Comparison of ENCODE assay signal across 8 cellular contexts in the genomic region with DNA sequence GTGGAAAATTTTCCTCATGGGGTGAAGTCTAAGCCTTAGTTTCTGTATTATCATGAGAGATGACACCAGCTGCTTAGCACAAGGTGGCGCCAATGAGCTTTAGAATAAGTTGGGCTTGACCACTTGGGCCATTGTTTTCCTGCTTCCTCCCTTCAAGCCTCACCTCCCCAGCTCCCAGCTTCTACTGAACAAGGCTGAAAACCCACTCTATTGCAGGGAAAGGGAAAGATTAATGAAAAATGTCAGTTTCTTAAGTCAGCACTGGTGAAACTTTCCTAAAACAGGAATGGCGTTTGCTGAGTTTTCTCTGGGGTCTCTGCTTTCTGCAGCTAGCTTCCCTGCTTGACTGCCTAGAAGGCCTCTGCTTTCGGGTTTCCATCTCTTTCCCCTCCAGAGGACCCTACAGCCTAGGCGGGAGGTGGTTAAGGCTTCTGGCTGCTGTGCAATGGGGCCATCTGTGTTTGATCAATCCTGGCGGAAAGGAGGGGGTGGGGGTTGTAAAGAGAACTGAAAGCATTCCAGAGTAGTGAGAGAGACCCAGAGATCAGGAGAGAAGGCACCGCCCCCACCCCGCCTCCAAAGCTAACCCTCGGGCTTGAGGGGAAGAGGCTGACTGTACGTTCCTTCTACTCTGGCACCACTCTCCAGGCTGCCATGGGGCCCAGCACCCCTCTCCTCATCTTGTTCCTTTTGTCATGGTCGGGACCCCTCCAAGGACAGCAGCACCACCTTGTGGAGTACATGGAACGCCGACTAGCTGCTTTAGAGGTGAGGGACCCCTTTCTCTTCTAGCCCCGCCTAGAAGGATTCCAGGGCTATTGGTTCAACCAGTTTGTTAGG. TPM values are rescaled to one million over a fixed set of nuclear protein-coding genes. Genes with fewer than 3 reads are reported as not detected.
A peak's percentile ranks its signal among the peaks of the same experiment; 100 is the strongest.
DNase-seq lines count a peak whose midpoint lies in the region; ATAC-seq and TF ChIP-seq lines count a peak whose summit lies in the region.

A gene with protein sequence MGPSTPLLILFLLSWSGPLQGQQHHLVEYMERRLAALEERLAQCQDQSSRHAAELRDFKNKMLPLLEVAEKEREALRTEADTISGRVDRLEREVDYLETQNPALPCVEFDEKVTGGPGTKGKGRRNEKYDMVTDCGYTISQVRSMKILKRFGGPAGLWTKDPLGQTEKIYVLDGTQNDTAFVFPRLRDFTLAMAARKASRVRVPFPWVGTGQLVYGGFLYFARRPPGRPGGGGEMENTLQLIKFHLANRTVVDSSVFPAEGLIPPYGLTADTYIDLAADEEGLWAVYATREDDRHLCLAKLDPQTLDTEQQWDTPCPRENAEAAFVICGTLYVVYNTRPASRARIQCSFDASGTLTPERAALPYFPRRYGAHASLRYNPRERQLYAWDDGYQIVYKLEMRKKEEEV (plus strand): TSS at position 612 of the 840 bp plus-strand sequence. CDS start 43 bp downstream, at position 655.

- TF ChIP-seq CTCF in AG10803 (conservative IDR thresholded peaks at IDR 0.05; ENCODE audit: low read length) (peak; percentile 85), choroid plexus epithelial cell (conservative IDR thresholded peaks at IDR 0.05; ENCODE audit: low read depth, low read length) (peak; percentile 84), kidney epithelial cell (IDR thresholded peaks at IDR 0.05; ENCODE audit: insufficient read depth, low read length, poor library complexity, severe bottlenecking) (peak; percentile 73), spleen (IDR thresholded peaks at IDR 0.05 in 8 of 11, conservative IDR thresholded peaks at IDR 0.05 in 3 of 11) (peak; percentile 24 to 70 (median 61))

- ATAC-seq in GM18907 (IDR thresholded peaks at IDR 0.05; ENCODE audit: unreplicated experiment) (peak; percentile 45), GM18873 (IDR thresholded peaks at IDR 0.05; ENCODE audit: low FRiP score, unreplicated experiment) (no peak)

- H3K27me3 ChIP-seq in kidney epithelial cell (ENCODE audit: control insufficient read depth, insufficient read depth, low read length) (no peaks in the 10 kb centered on the region), spleen (replicated peaks in 1 of 7) (no peaks in the 10 kb centered on the region)

- peak; percentile 97 for DNase-seq in AG10803 (ENCODE audit: low read depth)
- peak; percentile 87 for DNase-seq in NCI-H1694 (lab: John Stamatoyannopoulos, UW)
- DNase-seq in T1000 (lab: John Stamatoyannopoulos, UW): peak; percentile 71
- DNase-seq in choroid plexus epithelial cell (ENCODE audit: low read depth): peak; percentile 97
- peak; percentile 76 for DNase-seq in kidney epithelial cell (ENCODE audit: low read depth)
- no peak for DNase-seq in spleen

- H3K4me1 ChIP-seq in spleen: peaks cover 24 to 77% (median 42%) of the 10 kb centered on the region in 6 donors

- intact Hi-C loops in spleen (cut with DNase I; ENCODE audit: low total_unique reads): no loop called here

- no peak for TF ChIP-seq POLR2A in spleen (IDR thresholded peaks at IDR 0.05)

- no peaks in the 10 kb centered on the region for H3K9me3 ChIP-seq in spleen

- H3K36me3 ChIP-seq in kidney epithelial cell (ENCODE audit: control insufficient read depth, insufficient read depth, low read length) (no peaks in the 10 kb centered on the region), spleen (peaks cover 0 to 39% (median 0%) of the 10 kb centered on the region in 6 donors)

- peak within 1 kb of the TSS in 6 of 8 donors; percentile 2 to 51 (median 35) for H3K27ac ChIP-seq in spleen

- 32 to 36% (median 35%) methylated on average over 13 of the region's 13 CpGs for WGBS in spleen, 5 donors

- H3K4me3 ChIP-seq in AG10803 (ENCODE audit: low read length) (peak within 1 kb of the TSS; percentile 82), choroid plexus epithelial cell (ENCODE audit: low read depth, low read length) (peak within 1 kb of the TSS; percentile 51), kidney epithelial cell (ENCODE audit: low read depth, low read length) (no peak within 1 kb of the TSS), spleen (peak within 1 kb of the TSS in 2 of 8 donors; percentile 15 to 24)

RNA-seq across cellular contexts. Expression of the gene that starts here (rescaled TPM):
- 0.17 and 1.4 TPM in 2 replicates for total RNA-seq in kidney epithelial cell
- 10 to 100 TPM in 1 of 7 donors, 1 to 10 TPM in 6; 1.2 to 10.9 (median 6.6) TPM for total RNA-seq in spleen
- polyA plus RNA-seq in spleen: 1 to 10 TPM; 2.6 to 6.1 (median 3.8) TPM
